Comparison of ENCODE assay signal across 16 cellular contexts in the genomic region with DNA sequence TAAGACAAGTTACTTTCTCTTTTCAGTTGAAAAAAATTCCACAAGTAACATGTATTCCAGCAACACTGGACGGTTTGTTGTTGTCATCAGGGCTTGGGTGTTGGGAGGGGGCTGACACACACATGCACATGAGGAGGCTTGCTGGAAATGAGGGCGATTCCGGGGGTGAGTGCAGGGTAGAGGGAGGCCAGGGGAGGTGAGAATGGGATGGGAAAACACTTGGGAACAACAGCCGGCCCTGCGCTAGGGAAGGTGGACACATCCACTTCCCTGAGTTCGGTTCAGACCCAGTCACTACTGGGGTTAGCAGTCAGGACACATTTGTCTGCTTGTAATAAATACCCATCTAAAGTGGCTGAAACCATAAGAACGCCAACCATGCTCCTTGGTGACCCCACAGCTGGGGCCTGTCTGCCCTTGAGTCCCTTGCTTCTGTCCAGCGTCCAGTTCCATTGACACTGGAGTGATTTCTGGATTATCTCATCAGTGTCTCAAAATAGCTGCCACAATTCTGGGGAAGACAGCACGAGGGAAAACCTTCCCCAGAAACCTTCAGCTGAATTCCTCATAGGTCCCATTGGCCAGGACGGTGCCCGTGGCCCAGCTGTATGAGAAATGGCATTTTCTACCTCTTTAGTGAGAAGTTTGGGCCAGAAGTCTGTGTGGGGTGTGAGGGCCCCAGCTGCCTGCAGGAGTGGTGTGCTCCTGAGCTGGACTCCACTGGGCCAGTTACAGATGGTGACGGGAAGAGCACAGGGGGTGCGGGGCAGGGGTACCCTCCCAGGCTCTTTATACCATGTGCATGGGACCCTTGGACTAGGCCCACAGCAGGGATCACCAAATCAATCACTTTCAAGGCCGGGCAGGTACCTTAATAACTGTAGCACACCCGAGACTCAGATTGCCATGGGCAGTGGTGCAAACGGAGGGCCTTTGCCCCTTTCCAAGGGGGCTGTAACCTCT.
DNase-seq lines count a peak whose midpoint lies in the region; ATAC-seq and TF ChIP-seq lines count a peak whose summit lies in the region.
"Had no signal": no experiment of that assay in that cellular context is flagged by ENCODE, and none has a peak within 500 bp of the region (broad histone marks: within the 10 kb centered on the region; RNA-seq: fewer than 3 reads in every experiment).

No MANE protein-coding gene starts in this region.

- peaks cover 2% of the 10 kb centered on the region for H3K36me3 Mint-ChIP-seq in neural progenitor cell

- intact Hi-C loops in Right ventricle myocardium inferior (cut with DNase I): no loop called here

- DNase-seq in Right ventricle myocardium inferior (ENCODE audit: missing footprints) (no peak), right atrium auricular region (ENCODE audit: low spot score) (no peak), hepatocyte (ENCODE audit: low spot score) (no peak), neural progenitor cell (ENCODE audit: low spot score) (no peak), cerebellar nuclear complex (lab: John Stamatoyannopoulos, UW) (no peak), OCI-M2 (lab: John Stamatoyannopoulos, UW; ENCODE audit: unreplicated experiment) (no peak), NCI-H187 (lab: John Stamatoyannopoulos, UW) (no peak)
- DNase-seq: AML-193, H7, KG1, NCI-H1436 treated with DMSO at 0.1 percent for 48 hours, NCI-H446 treated with DMSO at 0.1 percent for 48 hours, Peyer's patch had no signal

- H3K27ac ChIP-seq in right atrium auricular region: peak overlapping the region in 1 of 2 donors; percentile 60
- peak overlapping the region; percentile 40 for H3K27ac ChIP-seq in hepatocyte
- no peak overlapping the region for H3K27ac ChIP-seq in neural progenitor cell
- H3K27ac ChIP-seq: 22Rv1, C4-2B, Peyer's patch had no signal

- peaks cover 3% of the 10 kb centered on the region for H3K9me3 Mint-ChIP-seq in neural progenitor cell

- TF ChIP-seq CTCF in right atrium auricular region (IDR thresholded peaks at IDR 0.05) (no peak), hepatocyte (IDR thresholded peaks at IDR 0.05; ENCODE audit: poor library complexity) (no peak), neural progenitor cell (IDR thresholded peaks at IDR 0.05) (no peak)

- H4K20me1 ChIP-seq in hepatocyte (ENCODE audit: insufficient read depth, poor library complexity, severe bottlenecking) (no peaks in the 10 kb centered on the region), neural progenitor cell (ENCODE audit: low read depth) (no peaks in the 10 kb centered on the region)

- H2AFZ ChIP-seq in hepatocyte (no peak overlapping the region), neural progenitor cell (replicated peaks) (no peak overlapping the region)

- H3K27ac Mint-ChIP-seq in neural progenitor cell: peak overlapping the region; percentile 22

- H3K9me3 ChIP-seq in right atrium auricular region (no peaks in the 10 kb centered on the region), hepatocyte (ENCODE audit: low read depth) (no peaks in the 10 kb centered on the region), neural progenitor cell (ENCODE audit: low read depth) (no peaks in the 10 kb centered on the region)
- H3K9me3 ChIP-seq: Peyer's patch had no signal

- WGBS in hepatocyte (ENCODE audit: low lambda C conversion rate, missing lambda C conversion rate): 87% methylated on average over 16 of the region's 16 CpGs

- no peaks in the 10 kb centered on the region for H3K79me2 ChIP-seq in hepatocyte
- no peaks in the 10 kb centered on the region for H3K79me2 ChIP-seq in neural progenitor cell (ENCODE audit: low read depth)

- H3K4me1 ChIP-seq in right atrium auricular region (peaks cover 0 to 15% of the 10 kb centered on the region in 2 donors), hepatocyte (ENCODE audit: insufficient read depth) (peaks cover 7% of the 10 kb centered on the region), neural progenitor cell (peaks cover 12% of the 10 kb centered on the region)
- H3K4me1 ChIP-seq: Peyer's patch had no signal

- H3K27me3 ChIP-seq in right atrium auricular region (no peaks in the 10 kb centered on the region), hepatocyte (no peaks in the 10 kb centered on the region), neural progenitor cell (no peaks in the 10 kb centered on the region)
- H3K27me3 ChIP-seq: Peyer's patch had no signal

- H3K9ac ChIP-seq in neural progenitor cell: no peak overlapping the region

- peaks cover 4% of the 10 kb centered on the region for H3K27me3 Mint-ChIP-seq in neural progenitor cell (ENCODE audit: insufficient read depth, low read depth)

- H3K9me2 ChIP-seq in hepatocyte (replicated peaks; ENCODE audit: insufficient read depth): no peaks in the 10 kb centered on the region

- H3F3A ChIP-seq in neural progenitor cell (ENCODE audit: low read depth): no peaks in the 10 kb centered on the region

- no peak overlapping the region for H3K4me3 ChIP-seq in right atrium auricular region
- H3K4me3 ChIP-seq in hepatocyte: no peak overlapping the region
- no peak overlapping the region for H3K4me3 ChIP-seq in neural progenitor cell
- H3K4me3 ChIP-seq: Peyer's patch had no signal

- H3K36me3 ChIP-seq in right atrium auricular region (no peaks in the 10 kb centered on the region), hepatocyte (replicated peaks; ENCODE audit: insufficient read depth, low read depth) (no peaks in the 10 kb centered on the region), neural progenitor cell (no peaks in the 10 kb centered on the region)
- H3K36me3 ChIP-seq: Peyer's patch had no signal

- H3K4me3 Mint-ChIP-seq in neural progenitor cell: no peak overlapping the region

- H3K4me2 ChIP-seq in hepatocyte: no peak overlapping the region
- no peak overlapping the region for H3K4me2 ChIP-seq in neural progenitor cell

- ATAC-seq in Right ventricle myocardium inferior (peak; percentile 85), GM21717 (IDR thresholded peaks at IDR 0.05; ENCODE audit: unreplicated experiment) (no peak)

- peaks cover 24% of the 10 kb centered on the region for H3K4me1 Mint-ChIP-seq in neural progenitor cell
